1 cellular context compared by ENCODE assay signal in the genomic region with DNA sequence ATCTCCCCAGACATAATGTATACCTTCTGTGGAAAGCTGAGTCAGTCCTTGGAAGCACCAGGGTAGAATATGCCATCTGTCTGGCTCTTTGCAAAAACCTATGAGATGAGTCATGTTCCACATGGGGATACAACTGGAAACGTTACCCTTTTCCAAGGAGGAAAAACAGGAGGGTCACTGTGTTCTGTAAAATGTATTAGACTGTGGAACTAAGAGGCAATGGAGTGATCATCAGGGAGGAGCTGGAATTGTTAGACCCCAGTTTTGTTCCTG.
TF ChIP-seq lines count a peak whose summit lies in the region.

No MANE protein-coding gene starts in this region.

TF ChIP-seq in endothelial cell of umbilical vein, 7 proteins besides CTCF, POLR2A, EP300 and RAD21:
- TF ChIP-seq POLR2AphosphoS5 (IDR thresholded peaks at IDR 0.05; ENCODE audit: insufficient read depth, low read depth, low read length), result no peak
- peak; percentile 51 for TF ChIP-seq FOS (IDR thresholded peaks at IDR 0.05; ENCODE audit: borderline replicate concordance, insufficient read depth, low read length)
